ENCODE assay signal across 1 cellular context in the genomic region with DNA sequence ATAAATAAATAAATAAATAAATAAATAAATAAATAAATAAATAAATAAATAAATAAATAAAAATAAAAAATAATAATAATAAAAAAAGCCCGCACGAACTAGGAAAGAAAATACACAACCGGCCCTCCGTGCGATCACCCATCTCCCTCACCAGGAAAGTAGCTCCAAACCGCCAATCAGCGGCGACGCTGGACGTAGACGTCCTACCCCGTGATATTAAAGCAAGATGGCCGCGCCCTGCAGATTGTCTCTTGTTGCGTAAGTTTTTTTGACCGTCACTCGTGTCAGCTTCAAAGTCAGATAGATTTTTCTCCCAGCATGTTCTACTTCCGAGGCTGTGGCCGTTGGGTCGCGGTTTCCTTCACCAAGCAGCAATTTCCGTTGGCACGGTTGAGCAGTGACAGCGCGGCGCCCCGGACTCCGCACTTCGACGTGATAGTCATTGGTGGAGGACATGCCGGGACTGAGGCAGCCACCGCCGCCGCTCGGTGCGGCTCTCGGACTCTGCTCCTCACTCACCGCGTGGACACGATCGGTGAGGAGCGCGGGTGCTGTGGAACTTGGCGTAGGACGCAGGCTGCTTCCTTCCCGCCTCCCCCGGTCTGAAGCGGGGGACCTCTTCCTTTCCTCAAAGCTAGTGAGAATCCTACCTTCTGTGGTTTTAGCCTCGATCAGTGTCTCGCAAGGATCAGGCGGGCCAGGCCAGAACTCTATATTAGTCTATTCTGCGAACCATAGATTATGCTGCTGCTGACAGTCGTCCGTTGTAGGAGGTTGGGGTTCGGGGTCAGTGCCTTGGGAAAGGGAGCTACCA.
TF ChIP-seq lines count a peak whose summit lies in the region.

A gene with protein sequence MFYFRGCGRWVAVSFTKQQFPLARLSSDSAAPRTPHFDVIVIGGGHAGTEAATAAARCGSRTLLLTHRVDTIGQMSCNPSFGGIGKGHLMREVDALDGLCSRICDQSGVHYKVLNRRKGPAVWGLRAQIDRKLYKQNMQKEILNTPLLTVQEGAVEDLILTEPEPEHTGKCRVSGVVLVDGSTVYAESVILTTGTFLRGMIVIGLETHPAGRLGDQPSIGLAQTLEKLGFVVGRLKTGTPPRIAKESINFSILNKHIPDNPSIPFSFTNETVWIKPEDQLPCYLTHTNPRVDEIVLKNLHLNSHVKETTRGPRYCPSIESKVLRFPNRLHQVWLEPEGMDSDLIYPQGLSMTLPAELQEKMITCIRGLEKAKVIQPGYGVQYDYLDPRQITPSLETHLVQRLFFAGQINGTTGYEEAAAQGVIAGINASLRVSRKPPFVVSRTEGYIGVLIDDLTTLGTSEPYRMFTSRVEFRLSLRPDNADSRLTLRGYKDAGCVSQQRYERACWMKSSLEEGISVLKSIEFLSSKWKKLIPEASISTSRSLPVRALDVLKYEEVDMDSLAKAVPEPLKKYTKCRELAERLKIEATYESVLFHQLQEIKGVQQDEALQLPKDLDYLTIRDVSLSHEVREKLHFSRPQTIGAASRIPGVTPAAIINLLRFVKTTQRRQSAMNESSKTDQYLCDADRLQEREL (plus strand): TSS at position 201 of the 814 bp plus-strand sequence. CDS start 118 bp downstream, at position 319.

TF ChIP-seq in HEK293, 187 proteins besides CTCF, POLR2A, EP300 and RAD21 (continued from another document and continues in another):
- TF ChIP-seq, protein P1, sequence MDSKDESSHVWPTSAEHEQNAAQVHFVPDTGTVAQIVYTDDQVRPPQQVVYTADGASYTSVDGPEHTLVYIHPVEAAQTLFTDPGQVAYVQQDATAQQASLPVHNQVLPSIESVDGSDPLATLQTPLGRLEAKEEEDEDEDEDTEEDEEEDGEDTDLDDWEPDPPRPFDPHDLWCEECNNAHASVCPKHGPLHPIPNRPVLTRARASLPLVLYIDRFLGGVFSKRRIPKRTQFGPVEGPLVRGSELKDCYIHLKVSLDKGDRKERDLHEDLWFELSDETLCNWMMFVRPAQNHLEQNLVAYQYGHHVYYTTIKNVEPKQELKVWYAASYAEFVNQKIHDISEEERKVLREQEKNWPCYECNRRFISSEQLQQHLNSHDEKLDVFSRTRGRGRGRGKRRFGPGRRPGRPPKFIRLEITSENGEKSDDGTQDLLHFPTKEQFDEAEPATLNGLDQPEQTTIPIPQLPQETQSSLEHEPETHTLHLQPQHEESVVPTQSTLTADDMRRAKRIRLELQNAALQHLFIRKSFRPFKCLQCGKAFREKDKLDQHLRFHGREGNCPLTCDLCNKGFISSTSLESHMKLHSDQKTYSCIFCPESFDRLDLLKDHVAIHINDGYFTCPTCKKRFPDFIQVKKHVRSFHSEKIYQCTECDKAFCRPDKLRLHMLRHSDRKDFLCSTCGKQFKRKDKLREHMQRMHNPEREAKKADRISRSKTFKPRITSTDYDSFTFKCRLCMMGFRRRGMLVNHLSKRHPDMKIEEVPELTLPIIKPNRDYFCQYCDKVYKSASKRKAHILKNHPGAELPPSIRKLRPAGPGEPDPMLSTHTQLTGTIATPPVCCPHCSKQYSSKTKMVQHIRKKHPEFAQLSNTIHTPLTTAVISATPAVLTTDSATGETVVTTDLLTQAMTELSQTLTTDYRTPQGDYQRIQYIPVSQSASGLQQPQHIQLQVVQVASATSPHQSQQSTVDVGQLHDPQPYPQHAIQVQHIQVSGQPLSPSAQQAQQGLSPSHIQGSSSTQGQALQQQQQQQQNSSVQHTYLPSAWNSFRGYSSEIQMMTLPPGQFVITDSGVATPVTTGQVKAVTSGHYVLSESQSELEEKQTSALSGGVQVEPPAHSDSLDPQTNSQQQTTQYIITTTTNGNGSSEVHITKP (tag by site-specific recombination; IDR thresholded peaks at IDR 0.05), result peak; percentile 97
- TF ChIP-seq, protein P2, sequence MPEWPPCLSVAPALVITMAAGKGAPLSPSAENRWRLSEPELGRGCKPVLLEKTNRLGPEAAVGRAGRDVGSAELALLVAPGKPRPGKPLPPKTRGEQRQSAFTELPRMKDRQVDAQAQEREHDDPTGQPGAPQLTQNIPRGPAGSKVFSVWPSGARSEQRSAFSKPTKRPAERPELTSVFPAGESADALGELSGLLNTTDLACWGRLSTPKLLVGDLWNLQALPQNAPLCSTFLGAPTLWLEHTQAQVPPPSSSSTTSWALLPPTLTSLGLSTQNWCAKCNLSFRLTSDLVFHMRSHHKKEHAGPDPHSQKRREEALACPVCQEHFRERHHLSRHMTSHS (tag by site-specific recombination; IDR thresholded peaks at IDR 0.05), result no peak
- TF ChIP-seq ZNF335 (tag by site-specific recombination; conservative IDR thresholded peaks at IDR 0.05), result peak; percentile 76
- TF ChIP-seq ZIC2 (tag by site-specific recombination; IDR thresholded peaks at IDR 0.05), result no peak
- TF ChIP-seq GLIS1 (tag by site-specific recombination; IDR thresholded peaks at IDR 0.05), result no peak
- TF ChIP-seq, protein P3, sequence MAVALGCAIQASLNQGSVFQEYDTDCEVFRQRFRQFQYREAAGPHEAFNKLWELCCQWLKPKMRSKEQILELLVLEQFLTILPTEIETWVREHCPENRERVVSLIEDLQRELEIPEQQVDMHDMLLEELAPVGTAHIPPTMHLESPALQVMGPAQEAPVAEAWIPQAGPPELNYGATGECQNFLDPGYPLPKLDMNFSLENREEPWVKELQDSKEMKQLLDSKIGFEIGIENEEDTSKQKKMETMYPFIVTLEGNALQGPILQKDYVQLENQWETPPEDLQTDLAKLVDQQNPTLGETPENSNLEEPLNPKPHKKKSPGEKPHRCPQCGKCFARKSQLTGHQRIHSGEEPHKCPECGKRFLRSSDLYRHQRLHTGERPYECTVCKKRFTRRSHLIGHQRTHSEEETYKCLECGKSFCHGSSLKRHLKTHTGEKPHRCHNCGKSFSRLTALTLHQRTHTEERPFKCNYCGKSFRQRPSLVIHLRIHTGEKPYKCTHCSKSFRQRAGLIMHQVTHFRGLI (tag by site-specific recombination; IDR thresholded peaks at IDR 0.05), result no peak
- TF ChIP-seq ZXDB (tag by site-specific recombination; IDR thresholded peaks at IDR 0.05), result peak; percentile 96
- no peak for TF ChIP-seq ZNF48 (tag by site-specific recombination; IDR thresholded peaks at IDR 0.05)
- TF ChIP-seq KLF1 (tag by site-specific recombination; IDR thresholded peaks at IDR 0.05), result no peak
- TF ChIP-seq, protein P4, sequence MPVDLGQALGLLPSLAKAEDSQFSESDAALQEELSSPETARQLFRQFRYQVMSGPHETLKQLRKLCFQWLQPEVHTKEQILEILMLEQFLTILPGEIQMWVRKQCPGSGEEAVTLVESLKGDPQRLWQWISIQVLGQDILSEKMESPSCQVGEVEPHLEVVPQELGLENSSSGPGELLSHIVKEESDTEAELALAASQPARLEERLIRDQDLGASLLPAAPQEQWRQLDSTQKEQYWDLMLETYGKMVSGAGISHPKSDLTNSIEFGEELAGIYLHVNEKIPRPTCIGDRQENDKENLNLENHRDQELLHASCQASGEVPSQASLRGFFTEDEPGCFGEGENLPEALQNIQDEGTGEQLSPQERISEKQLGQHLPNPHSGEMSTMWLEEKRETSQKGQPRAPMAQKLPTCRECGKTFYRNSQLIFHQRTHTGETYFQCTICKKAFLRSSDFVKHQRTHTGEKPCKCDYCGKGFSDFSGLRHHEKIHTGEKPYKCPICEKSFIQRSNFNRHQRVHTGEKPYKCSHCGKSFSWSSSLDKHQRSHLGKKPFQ (tag by site-specific recombination; IDR thresholded peaks at IDR 0.05), result peak; percentile 61; the same call in 1 of the 2 replicates
- TF ChIP-seq ZNF529 (tag by site-specific recombination; IDR thresholded peaks at IDR 0.05; ENCODE audit: insufficient replicate concordance), result peak; percentile 87
- TF ChIP-seq, protein P5, sequence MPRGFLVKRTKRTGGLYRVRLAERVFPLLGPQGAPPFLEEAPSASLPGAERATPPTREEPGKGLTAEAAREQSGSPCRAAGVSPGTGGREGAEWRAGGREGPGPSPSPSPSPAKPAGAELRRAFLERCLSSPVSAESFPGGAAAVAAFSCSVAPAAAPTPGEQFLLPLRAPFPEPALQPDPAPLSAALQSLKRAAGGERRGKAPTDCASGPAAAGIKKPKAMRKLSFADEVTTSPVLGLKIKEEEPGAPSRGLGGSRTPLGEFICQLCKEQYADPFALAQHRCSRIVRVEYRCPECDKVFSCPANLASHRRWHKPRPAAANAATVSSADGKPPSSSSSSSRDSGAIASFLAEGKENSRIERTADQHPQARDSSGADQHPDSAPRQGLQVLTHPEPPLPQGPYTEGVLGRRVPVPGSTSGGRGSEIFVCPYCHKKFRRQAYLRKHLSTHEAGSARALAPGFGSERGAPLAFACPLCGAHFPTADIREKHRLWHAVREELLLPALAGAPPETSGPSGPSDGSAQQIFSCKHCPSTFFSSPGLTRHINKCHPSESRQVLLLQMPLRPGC (tag by site-specific recombination; IDR thresholded peaks at IDR 0.05), result no peak
- TF ChIP-seq, protein P6, sequence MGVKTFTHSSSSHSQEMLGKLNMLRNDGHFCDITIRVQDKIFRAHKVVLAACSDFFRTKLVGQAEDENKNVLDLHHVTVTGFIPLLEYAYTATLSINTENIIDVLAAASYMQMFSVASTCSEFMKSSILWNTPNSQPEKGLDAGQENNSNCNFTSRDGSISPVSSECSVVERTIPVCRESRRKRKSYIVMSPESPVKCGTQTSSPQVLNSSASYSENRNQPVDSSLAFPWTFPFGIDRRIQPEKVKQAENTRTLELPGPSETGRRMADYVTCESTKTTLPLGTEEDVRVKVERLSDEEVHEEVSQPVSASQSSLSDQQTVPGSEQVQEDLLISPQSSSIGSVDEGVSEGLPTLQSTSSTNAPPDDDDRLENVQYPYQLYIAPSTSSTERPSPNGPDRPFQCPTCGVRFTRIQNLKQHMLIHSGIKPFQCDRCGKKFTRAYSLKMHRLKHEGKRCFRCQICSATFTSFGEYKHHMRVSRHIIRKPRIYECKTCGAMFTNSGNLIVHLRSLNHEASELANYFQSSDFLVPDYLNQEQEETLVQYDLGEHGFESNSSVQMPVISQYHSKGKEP (tag by site-specific recombination; IDR thresholded peaks at IDR 0.05), result no peak
- TF ChIP-seq GLI4 (tag by site-specific recombination; IDR thresholded peaks at IDR 0.05), result no peak; the same call in 1 of the 2 replicates
- TF ChIP-seq SETDB1 (IDR thresholded peaks at IDR 0.05; ENCODE audit: insufficient read length, low read length), result no peak
- peak; percentile 61; the same call in 1 of the 2 replicates for TF ChIP-seq ZNF610 (tag by site-specific recombination; IDR thresholded peaks at IDR 0.05; ENCODE audit: borderline replicate concordance)
- TF ChIP-seq ZNF223 (tag by site-specific recombination; IDR thresholded peaks at IDR 0.05), result peak; percentile 74; the same call in 1 of the 2 replicates
- no peak for TF ChIP-seq ZNF621 (tag by site-specific recombination; IDR thresholded peaks at IDR 0.05)
- TF ChIP-seq, protein P7, sequence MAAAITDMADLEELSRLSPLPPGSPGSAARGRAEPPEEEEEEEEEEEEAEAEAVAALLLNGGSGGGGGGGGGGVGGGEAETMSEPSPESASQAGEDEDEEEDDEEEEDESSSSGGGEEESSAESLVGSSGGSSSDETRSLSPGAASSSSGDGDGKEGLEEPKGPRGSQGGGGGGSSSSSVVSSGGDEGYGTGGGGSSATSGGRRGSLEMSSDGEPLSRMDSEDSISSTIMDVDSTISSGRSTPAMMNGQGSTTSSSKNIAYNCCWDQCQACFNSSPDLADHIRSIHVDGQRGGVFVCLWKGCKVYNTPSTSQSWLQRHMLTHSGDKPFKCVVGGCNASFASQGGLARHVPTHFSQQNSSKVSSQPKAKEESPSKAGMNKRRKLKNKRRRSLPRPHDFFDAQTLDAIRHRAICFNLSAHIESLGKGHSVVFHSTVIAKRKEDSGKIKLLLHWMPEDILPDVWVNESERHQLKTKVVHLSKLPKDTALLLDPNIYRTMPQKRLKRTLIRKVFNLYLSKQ (tag by site-specific recombination; IDR thresholded peaks at IDR 0.05; ENCODE audit: borderline replicate concordance), result peak; percentile 99
- peak; percentile 91; the same call in 1 of the 2 replicates for TF ChIP-seq ZNF354C (tag by site-specific recombination; IDR thresholded peaks at IDR 0.05; ENCODE audit: borderline replicate concordance, low read depth)
- TF ChIP-seq ZNF302 (tag by site-specific recombination; IDR thresholded peaks at IDR 0.05; ENCODE audit: low read depth), result peak; percentile 60; the same call in 1 of the 2 replicates
- TF ChIP-seq ZNF658 (tag by site-specific recombination; IDR thresholded peaks at IDR 0.05), result no peak
- no peak for TF ChIP-seq TCF7L2 (IDR thresholded peaks at IDR 0.05; ENCODE audit: borderline replicate concordance, low read depth, low read length)
- TF ChIP-seq ZNF239 (tag by site-specific recombination; IDR thresholded peaks at IDR 0.05), result no peak
- TF ChIP-seq GFI1B (tag by site-specific recombination; IDR thresholded peaks at IDR 0.05), result peak; percentile 72
- peak; percentile 31 for TF ChIP-seq SP2 (tag by site-specific recombination; IDR thresholded peaks at IDR 0.05)
- peak; percentile 98 for TF ChIP-seq ZNF560 (tag by site-specific recombination; IDR thresholded peaks at IDR 0.05; ENCODE audit: borderline replicate concordance)
- TF ChIP-seq, protein P8, sequence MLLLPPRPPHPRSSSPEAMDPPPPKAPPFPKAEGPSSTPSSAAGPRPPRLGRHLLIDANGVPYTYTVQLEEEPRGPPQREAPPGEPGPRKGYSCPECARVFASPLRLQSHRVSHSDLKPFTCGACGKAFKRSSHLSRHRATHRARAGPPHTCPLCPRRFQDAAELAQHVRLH (tag by site-specific recombination; IDR thresholded peaks at IDR 0.05), result peak; percentile 93
- no peak for TF ChIP-seq ZSCAN16 (tag by site-specific recombination; IDR thresholded peaks at IDR 0.05)
- TF ChIP-seq ZFP3 (tag by site-specific recombination; IDR thresholded peaks at IDR 0.05; ENCODE audit: low read depth), result peak; percentile 47; the same call in 1 of the 2 replicates
- no peak for TF ChIP-seq ZNF211 (tag by site-specific recombination; IDR thresholded peaks at IDR 0.05; ENCODE audit: low read depth)
- TF ChIP-seq PRDM1 (tag by site-specific recombination; IDR thresholded peaks at IDR 0.05), result no peak
- TF ChIP-seq REPIN1 (tag by site-specific recombination; IDR thresholded peaks at IDR 0.05; ENCODE audit: low read depth), result peak; percentile 68; the same call in 1 of the 2 replicates
- TF ChIP-seq MEIS1 (CRISPR knock-in tag; IDR thresholded peaks at IDR 0.05; ENCODE audit: borderline replicate concordance), result no peak
- TF ChIP-seq ZNF670 (tag by site-specific recombination; IDR thresholded peaks at IDR 0.05; ENCODE audit: low read depth), result no peak
- TF ChIP-seq, protein P9, sequence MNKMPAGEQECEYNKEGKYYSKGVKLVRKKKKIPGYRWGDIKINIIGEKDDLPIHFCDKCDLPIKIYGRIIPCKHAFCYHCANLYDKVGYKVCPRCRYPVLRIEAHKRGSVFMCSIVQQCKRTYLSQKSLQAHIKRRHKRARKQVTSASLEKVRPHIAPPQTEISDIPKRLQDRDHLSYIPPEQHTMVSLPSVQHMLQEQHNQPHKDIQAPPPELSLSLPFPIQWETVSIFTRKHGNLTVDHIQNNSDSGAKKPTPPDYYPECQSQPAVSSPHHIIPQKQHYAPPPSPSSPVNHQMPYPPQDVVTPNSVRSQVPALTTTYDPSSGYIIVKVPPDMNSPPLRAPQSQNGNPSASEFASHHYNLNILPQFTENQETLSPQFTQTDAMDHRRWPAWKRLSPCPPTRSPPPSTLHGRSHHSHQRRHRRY (tag by site-specific recombination; IDR thresholded peaks at IDR 0.05), result no peak
- TF ChIP-seq ZNF677 (tag by site-specific recombination; IDR thresholded peaks at IDR 0.05), result no peak
- peak; percentile 89 for TF ChIP-seq YY2 (tag by site-specific recombination; IDR thresholded peaks at IDR 0.05)
- TF ChIP-seq SP3 (tag by site-specific recombination; IDR thresholded peaks at IDR 0.05), result peak; percentile 58
